In the genomic region with DNA sequence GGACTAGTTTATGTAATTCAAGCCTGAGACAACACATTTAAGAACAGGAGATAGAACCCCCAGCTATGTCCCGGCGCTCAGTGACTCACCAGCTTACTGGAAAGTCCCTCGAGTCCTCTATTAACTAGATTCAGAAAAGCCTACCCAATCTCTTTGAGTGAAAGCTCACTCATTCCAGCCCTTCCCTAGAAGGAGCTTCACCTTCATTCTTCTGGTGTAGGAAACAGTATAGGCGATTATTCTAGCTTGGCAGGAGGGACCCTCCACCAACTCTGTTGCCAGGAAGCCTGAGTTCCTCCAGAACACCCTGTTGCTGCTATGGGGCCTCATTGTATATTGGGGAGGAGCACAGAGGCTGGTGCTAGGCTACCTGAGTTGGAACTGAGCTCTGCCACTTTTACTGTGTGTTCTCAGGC, we compare ENCODE assay signal across 8 cellular contexts. TPM values are rescaled to one million over a fixed set of nuclear protein-coding genes. Genes with fewer than 3 reads are reported as not detected.
DNase-seq lines count a peak whose midpoint lies in the region; ATAC-seq and TF ChIP-seq lines count a peak whose summit lies in the region.

No MANE protein-coding gene starts in this region.

- CTCF ChIA-PET in GM10248 (lab: Yijun Ruan, JAX), result interaction anchor here (0.7 to 1.1 kb wide), 3 partner anchors 14 to 48 kb away, joined by 3 read pairs; no protein-coding TSS in a partner anchor

- peaks cover 9% of the 10 kb centered on the region for H3K4me1 Mint-ChIP-seq in activated T-helper 1 cell treated with anti-CD3 and anti-CD28 coated beads, Interleukin-12 subunit alpha, Interleukin-12 subunit beta, Interleukin-2, Interleukin-4 antibody, amounts not matched to agents 30 ng/mL and 10 ng/mL and 1 ng/mL, durations not matched to agents 14 hours and 24 hours and 36 hours (ENCODE audit: low read depth)

- H3K36me3 Mint-ChIP-seq in activated T-helper 1 cell treated with anti-CD3 and anti-CD28 coated beads, Interleukin-12 subunit alpha, Interleukin-12 subunit beta, Interleukin-2, Interleukin-4 antibody, amounts not matched to agents 30 ng/mL and 10 ng/mL and 1 ng/mL, durations not matched to agents 14 hours and 24 hours and 36 hours (ENCODE audit: low read depth), result no peaks in the 10 kb centered on the region

- no peak for TF ChIP-seq CTCF in GM10248 (IDR thresholded peaks at IDR 0.05; ENCODE audit: control extremely low read depth, extremely low read depth, low read depth, missing control alignments)

- H3K4me3 Mint-ChIP-seq in activated T-helper 1 cell treated with anti-CD3 and anti-CD28 coated beads, Interleukin-12 subunit alpha, Interleukin-12 subunit beta, Interleukin-2, Interleukin-4 antibody, amounts not matched to agents 30 ng/mL and 10 ng/mL and 1 ng/mL, durations not matched to agents 14 hours and 24 hours and 36 hours, result no peak overlapping the region

- intact Hi-C loops in activated T-helper 1 cell treated with anti-CD3 and anti-CD28 coated beads, Interleukin-12 subunit alpha, Interleukin-12 subunit beta, Interleukin-2, Interleukin-4 antibody, amounts not matched to agents 30 ng/mL and 10 ng/mL and 1 ng/mL, durations not matched to agents 14 hours and 24 hours and 36 hours (cut with micrococcal nuclease), result loop anchor here (1.0 to 5.0 kb wide), 3 partner anchors 50 to 295 kb away; no protein-coding TSS in a partner anchor

- no peaks in the 10 kb centered on the region for H3K9me3 Mint-ChIP-seq in activated T-helper 1 cell treated with anti-CD3 and anti-CD28 coated beads, Interleukin-12 subunit alpha, Interleukin-12 subunit beta, Interleukin-2, Interleukin-4 antibody, amounts not matched to agents 30 ng/mL and 10 ng/mL and 1 ng/mL, durations not matched to agents 14 hours and 24 hours and 36 hours

- no peaks in the 10 kb centered on the region for H3K27me3 Mint-ChIP-seq in activated T-helper 1 cell treated with anti-CD3 and anti-CD28 coated beads, Interleukin-12 subunit alpha, Interleukin-12 subunit beta, Interleukin-2, Interleukin-4 antibody, amounts not matched to agents 30 ng/mL and 10 ng/mL and 1 ng/mL, durations not matched to agents 14 hours and 24 hours and 36 hours (ENCODE audit: insufficient read depth)

- peak overlapping the region; percentile 7 for H3K27ac Mint-ChIP-seq in activated T-helper 1 cell treated with anti-CD3 and anti-CD28 coated beads, Interleukin-12 subunit alpha, Interleukin-12 subunit beta, Interleukin-2, Interleukin-4 antibody, amounts not matched to agents 30 ng/mL and 10 ng/mL and 1 ng/mL, durations not matched to agents 14 hours and 24 hours and 36 hours

- ATAC-seq in GM21576 (IDR thresholded peaks at IDR 0.05; ENCODE audit: unreplicated experiment), result peak; percentile 91

- POLR2A ChIA-PET in GM10248 (lab: Yijun Ruan, JAX), result no interaction called here

- peak; percentile 63 for DNase-seq in GM10248 (ENCODE audit: extremely low spot score)
- peak; percentile 49 for DNase-seq in HS-27A (ENCODE audit: low read depth)
- peak; percentile 22 for DNase-seq in activated T-helper 1 cell treated with anti-CD3 and anti-CD28 coated beads, Interleukin-12 subunit alpha, Interleukin-12 subunit beta, Interleukin-2, Interleukin-4 antibody, amounts not matched to agents 30 ng/mL and 10 ng/mL and 1 ng/mL, durations not matched to agents 14 hours and 24 hours and 36 hours (ENCODE audit: low spot score)
- peak; percentile 40 to 91 for DNase-seq in lung microvascular endothelial cell (ENCODE audit: low read depth in 2 of 2)
- no peak for DNase-seq in NOMO-1 treated with DMSO at 0.1 percent for 48 hours (lab: John Stamatoyannopoulos, UW; ENCODE audit: unreplicated experiment)
- no peak for DNase-seq in MV-4-11 (lab: John Stamatoyannopoulos, UW)
- DNase-seq in NCI-H748 treated with DMSO at 0.1 percent for 48 hours (lab: John Stamatoyannopoulos, UW), result no peak

RNA-seq across cellular contexts. Expression of a gene that starts 57.2 kb away (rescaled TPM):
- 53.9 and 58.1 TPM in 2 replicates for total RNA-seq in activated T-helper 1 cell treated with anti-CD3 and anti-CD28 coated beads, Interleukin-12 subunit alpha, Interleukin-12 subunit beta, Interleukin-2, Interleukin-4 antibody, amounts not matched to agents 30 ng/mL and 10 ng/mL and 1 ng/mL, durations not matched to agents 14 hours and 24 hours and 36 hours
- total RNA-seq in lung microvascular endothelial cell, result 14.2 and 27.4 TPM in 2 replicates

Comparison
In these comparisons a context has a peak if more than half of its experiments do, and no peak if none do; other contexts are left out.
1. DNase-seq: peak in GM10248 (single experiment), HS-27A (single experiment), activated T-helper 1 cell treated with anti-CD3 and anti-CD28 coated beads, Interleukin-12 subunit alpha, Interleukin-12 subunit beta, Interleukin-2, Interleukin-4 antibody, amounts not matched to agents 30 ng/mL and 10 ng/mL and 1 ng/mL, durations not matched to agents 14 hours and 24 hours and 36 hours (single experiment) and lung microvascular endothelial cell (2 of 2); none in NOMO-1 treated with DMSO at 0.1 percent for 48 hours (single experiment), MV-4-11 (single experiment) and NCI-H748 treated with DMSO at 0.1 percent for 48 hours (single experiment).